In the genomic region with DNA sequence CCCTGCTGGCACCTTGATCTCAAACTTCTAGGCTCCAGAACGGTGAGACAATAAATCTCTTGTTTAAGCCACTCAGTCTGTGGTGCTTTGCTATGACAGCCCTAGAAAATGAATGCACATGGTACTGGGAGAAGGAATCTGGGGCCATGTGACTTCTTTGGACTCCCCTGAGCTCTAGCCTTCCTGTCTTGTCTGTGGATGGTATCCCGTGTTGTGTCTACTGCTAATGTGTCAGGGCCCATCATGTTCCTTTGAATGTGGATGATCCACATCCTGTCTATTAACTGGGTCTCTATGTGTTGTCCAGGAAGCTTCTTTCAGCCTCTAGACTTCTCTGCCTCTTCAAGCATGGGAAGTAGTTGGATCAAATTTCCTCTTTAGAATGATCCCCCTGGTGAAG, we compare ENCODE assay signal across 29 cellular contexts. TPM values are rescaled to one million over a fixed set of nuclear protein-coding genes. Genes with fewer than 3 reads are reported as not detected.
DNase-seq lines count a peak whose midpoint lies in the region; ATAC-seq lines count a peak whose summit lies in the region.
"Had no signal": no experiment of that assay in that cellular context is flagged by ENCODE, and none has a peak within 500 bp of the region (broad histone marks: within the 10 kb centered on the region; RNA-seq: fewer than 3 reads in every experiment).

No MANE protein-coding gene starts in this region.

- H3K4me1 Mint-ChIP-seq in activated CD4-positive, alpha-beta T cell treated with anti-CD3 and anti-CD28 coated beads for 36 hours = peaks cover 62% of the 10 kb centered on the region
- H3K4me1 Mint-ChIP-seq in CD4-positive, CD25-positive, alpha-beta regulatory T cell = peaks cover 24 to 73% (median 52%) of the 10 kb centered on the region in 4 donors
- H3K4me1 Mint-ChIP-seq in effector memory CD8-positive, alpha-beta T cell (ENCODE audit: low read depth in 2 of 2) = peaks cover 32 to 33% of the 10 kb centered on the region in 2 donors

- peaks cover 53% of the 10 kb centered on the region for H3K36me3 Mint-ChIP-seq in activated CD4-positive, alpha-beta T cell treated with anti-CD3 and anti-CD28 coated beads for 36 hours (ENCODE audit: low read depth)
- peaks cover 51% of the 10 kb centered on the region for H3K36me3 Mint-ChIP-seq in CD4-positive, CD25-positive, alpha-beta regulatory T cell
- peaks cover 30% of the 10 kb centered on the region for H3K36me3 Mint-ChIP-seq in effector memory CD8-positive, alpha-beta T cell (ENCODE audit: insufficient read depth)
- H3K36me3 Mint-ChIP-seq: IgD-negative memory B cell, naive B cell had no signal

- H3K4me1 ChIP-seq in CD4-positive, CD25-positive, alpha-beta regulatory T cell (ENCODE audit: control insufficient read depth, insufficient read depth, low read length, poor library complexity, severe bottlenecking) = peaks cover 19% of the 10 kb centered on the region
- H3K4me1 ChIP-seq: A549 had no signal

- intact Hi-C loops in activated CD4-positive, alpha-beta T cell treated with anti-CD3 and anti-CD28 coated beads for 36 hours (cut with DNase I, micrococcal nuclease) = no loop called here

- no peaks in the 10 kb centered on the region for H3K27me3 ChIP-seq in CD4-positive, CD25-positive, alpha-beta regulatory T cell (ENCODE audit: control insufficient read depth, insufficient read depth, low read length)
- H3K27me3 ChIP-seq: brain microvascular endothelial cell, heart left ventricle, upper lobe of left lung had no signal

- POLR2A ChIA-PET in activated CD4-positive, alpha-beta T cell treated with anti-CD3 and anti-CD28 coated beads for 36 hours (lab: Charles Lee) = interaction anchor here (1.6 to 1.9 kb wide), 2 partner anchors 23 to 28 kb away, joined by 5 to 6 read pairs; no protein-coding TSS in a partner anchor

- no peaks in the 10 kb centered on the region for H3K27me3 Mint-ChIP-seq in activated CD4-positive, alpha-beta T cell treated with anti-CD3 and anti-CD28 coated beads for 36 hours
- no peaks in the 10 kb centered on the region for H3K27me3 Mint-ChIP-seq in CD4-positive, CD25-positive, alpha-beta regulatory T cell
- H3K27me3 Mint-ChIP-seq in effector memory CD8-positive, alpha-beta T cell = no peaks in the 10 kb centered on the region

- H3K27ac ChIP-seq in CD4-positive, CD25-positive, alpha-beta regulatory T cell (ENCODE audit: insufficient read depth, low read length, poor library complexity, severe bottlenecking) = peak overlapping the region; percentile 50
- peak overlapping the region; percentile 16 for H3K27ac ChIP-seq in KOPT-K1 (ENCODE audit: low read depth, low read length, poor library complexity, severe bottlenecking)
- H3K27ac ChIP-seq: A549, brain microvascular endothelial cell, heart left ventricle had no signal

- H3K9me3 ChIP-seq in CD4-positive, CD25-positive, alpha-beta regulatory T cell (ENCODE audit: control insufficient read depth in 2 of 2, low read length in 2 of 2) = no peaks in the 10 kb centered on the region
- H3K9me3 ChIP-seq in KOPT-K1 (ENCODE audit: insufficient read depth, low read length, poor library complexity, severe bottlenecking) = no peaks in the 10 kb centered on the region
- H3K9me3 ChIP-seq: A549, heart left ventricle, upper lobe of left lung had no signal

- H3K4me3 Mint-ChIP-seq in activated CD4-positive, alpha-beta T cell treated with anti-CD3 and anti-CD28 coated beads for 36 hours = no peak overlapping the region
- H3K4me3 Mint-ChIP-seq in CD4-positive, CD25-positive, alpha-beta regulatory T cell = peak overlapping the region in 1 of 4 donors; percentile 49
- no peak overlapping the region for H3K4me3 Mint-ChIP-seq in effector memory CD8-positive, alpha-beta T cell
- H3K4me3 Mint-ChIP-seq: IgD-negative memory B cell had no signal

- no peak for ATAC-seq in activated CD4-positive, alpha-beta T cell treated with anti-CD3 and anti-CD28 coated beads for 36 hours
- no peak for ATAC-seq in CD4-positive, CD25-positive, alpha-beta regulatory T cell (ENCODE audit: low read depth in 2 of 2)
- ATAC-seq in effector memory CD8-positive, alpha-beta T cell (replicated peaks) = peak; percentile 28
- ATAC-seq in GM18909 (IDR thresholded peaks at IDR 0.05; ENCODE audit: poor library complexity, unreplicated experiment) = no peak
- ATAC-seq: A549, heart left ventricle, left colon, PC-3 had no signal

- CTCF ChIA-PET in activated CD4-positive, alpha-beta T cell treated with anti-CD3 and anti-CD28 coated beads for 36 hours (lab: Charles Lee) = interaction anchor here (0.6 to 2.3 kb wide), 13 partner anchors 11 to 290 kb away, joined by 3 to 7 read pairs (median 4); no protein-coding TSS in a partner anchor

- H3K9me3 Mint-ChIP-seq in activated CD4-positive, alpha-beta T cell treated with anti-CD3 and anti-CD28 coated beads for 36 hours (ENCODE audit: low read depth) = peaks cover 6% of the 10 kb centered on the region
- peaks cover 0 to 4% (median 0%) of the 10 kb centered on the region in 7 donors for H3K9me3 Mint-ChIP-seq in CD4-positive, CD25-positive, alpha-beta regulatory T cell
- peaks cover 0 to 3% of the 10 kb centered on the region in 2 donors for H3K9me3 Mint-ChIP-seq in effector memory CD8-positive, alpha-beta T cell
- H3K9me3 Mint-ChIP-seq: activated T-helper 2 cell treated with anti-CD3 and anti-CD28 coated beads, Interferon-gamma antibody, Interleukin-2, Interleukin-4, amounts not matched to agents 10 μg/mL and 5 μg/mL and 100 μg/mL, durations not matched to agents 14 hours and 24 hours and 36 hours; IgD-negative memory B cell had no signal

- H3K4me3 ChIP-seq in CD4-positive, CD25-positive, alpha-beta regulatory T cell (ENCODE audit: low read depth, low read length) = no peak overlapping the region
- H3K4me3 ChIP-seq: A549, heart left ventricle, upper lobe of left lung had no signal

- no peak for DNase-seq in activated CD4-positive, alpha-beta T cell treated with anti-CD3 and anti-CD28 coated beads for 36 hours
- DNase-seq in activated CD4-positive, alpha-beta T cell treated with anti-CD3 and anti-CD28 coated beads, Interleukin-2, amount 50 U/mL, for 48 hours = no peak
- no peak for DNase-seq in CD4-positive, CD25-positive, alpha-beta regulatory T cell
- DNase-seq in effector memory CD8-positive, alpha-beta T cell = no peak
- no peak for DNase-seq in NCI-H82 treated with DMSO at 0.1 percent for 48 hours (lab: John Stamatoyannopoulos, UW; ENCODE audit: unreplicated experiment)
- DNase-seq in NCI-H2171 (lab: John Stamatoyannopoulos, UW) = no peak
- DNase-seq: brain microvascular endothelial cell; effector CD8-positive, alpha-beta T cell; erythroblast; heart left ventricle; left colon; mesendoderm; naive B cell; NCI-H1105; NCI-H2029 treated with DMSO at 0.1 percent for 48 hours; NCI-H446; PC-3; SIG-M5; small intestine; stimulated activated CD4-positive, alpha-beta T cell treated with anti-CD3 and anti-CD28 coated beads, Interleukin-1b, Interleukin-23, amount 100 ng/mL, for 48 hours; upper lobe of left lung had no signal

- peaks cover 32% of the 10 kb centered on the region for H3K36me3 ChIP-seq in CD4-positive, CD25-positive, alpha-beta regulatory T cell (ENCODE audit: control insufficient read depth, insufficient read depth, low read length)
- H3K36me3 ChIP-seq in KOPT-K1 (ENCODE audit: insufficient read depth, low read length) = no peaks in the 10 kb centered on the region
- H3K36me3 ChIP-seq: brain microvascular endothelial cell, heart left ventricle had no signal

- H3K27ac Mint-ChIP-seq in activated CD4-positive, alpha-beta T cell treated with anti-CD3 and anti-CD28 coated beads for 36 hours = peak overlapping the region; percentile 41
- H3K27ac Mint-ChIP-seq in CD4-positive, CD25-positive, alpha-beta regulatory T cell = peak overlapping the region in 2 of 3 donors; percentile 58 to 79
- H3K27ac Mint-ChIP-seq in effector memory CD8-positive, alpha-beta T cell = peak overlapping the region in 1 of 2 donors; percentile 72
- H3K27ac Mint-ChIP-seq: activated T-helper 2 cell treated with anti-CD3 and anti-CD28 coated beads, Interferon-gamma antibody, Interleukin-2, Interleukin-4, amounts not matched to agents 10 μg/mL and 5 μg/mL and 100 μg/mL, durations not matched to agents 14 hours and 24 hours and 36 hours; naive B cell had no signal

RNA-seq across cellular contexts. Expression of gene IL7R, which starts 25.1 kb away (rescaled TPM):
- 100 to 1,000 TPM; 236 to 246 TPM for total RNA-seq in activated CD4-positive, alpha-beta T cell treated with anti-CD3 and anti-CD28 coated beads for 36 hours
- total RNA-seq in CD4-positive, CD25-positive, alpha-beta regulatory T cell = 394 TPM
- polyA plus RNA-seq in CD4-positive, CD25-positive, alpha-beta regulatory T cell = 100 to 1,000 TPM; 110 to 311 (median 212) TPM

RNA-seq across cellular contexts. Expression of gene CAPSL, which starts 56.7 kb away (rescaled TPM):
- 1 to 10 TPM; 1.0 to 1.7 TPM for total RNA-seq in activated CD4-positive, alpha-beta T cell treated with anti-CD3 and anti-CD28 coated beads for 36 hours
- not detected for total RNA-seq in CD4-positive, CD25-positive, alpha-beta regulatory T cell
- not detected for polyA plus RNA-seq in CD4-positive, CD25-positive, alpha-beta regulatory T cell
- total RNA-seq: heart left ventricle, left colon, osteocyte, renal cortical epithelial cell, subcutaneous adipose tissue had no signal
- polyA plus RNA-seq: A549, heart left ventricle, IgD-negative memory B cell, small intestine had no signal
